In genomic region chr10:7028809-7029166, GRCh38 we compare ENCODE assay signal across 1 cellular context.
A peak's percentile ranks its signal among the peaks of the same experiment; 100 is the strongest.
TF ChIP-seq lines count a peak whose summit lies in the region.

No MANE protein-coding gene starts in this region.

TF ChIP-seq in K562, 482 proteins besides CTCF, POLR2A, EP300 and RAD21 (continued from another document and continues in another):
- TF ChIP-seq RBBP5 (IDR thresholded peaks at IDR 0.05; ENCODE audit: borderline replicate concordance, insufficient read depth, low read length, poor library complexity, severe bottlenecking) (no peak), HIVEP1 (CRISPR knock-in tag; IDR thresholded peaks at IDR 0.05) (0 out of 2 replicates have a peak, but pooled peaks have one; percentile 56), RCOR1 (IDR thresholded peaks at IDR 0.05; ENCODE audit: borderline replicate concordance in 1 of 2, low read depth in 2 of 2, low read length in 2 of 2) (peak in 1 of 2 experiments; percentile 38; a peak in 1 of 4 replicates), SMAD2 (IDR thresholded peaks at IDR 0.05; ENCODE audit: low read depth, low read length) (no peak), U2AF1 (optimal IDR thresholded peaks at IDR 0.05; ENCODE audit: low read depth, low read length) (no peak), ZNF134 (CRISPR knock-in tag; conservative IDR thresholded peaks at IDR 0.05) (0 out of 2 replicates have a peak, but pooled peaks have one; percentile 27), KHSRP (IDR thresholded peaks at IDR 0.05) (no peak), GATAD2A (IDR thresholded peaks at IDR 0.05) (peak; percentile 69; the same call in 1 of the 2 replicates), ZNF644 (tag; IDR thresholded peaks at IDR 0.05; ENCODE audit: low read depth) (no peak), NR4A1 (CRISPR knock-in tag; IDR thresholded peaks at IDR 0.05) (no peak), NR4A1 (tag; IDR thresholded peaks at IDR 0.05) (peak; percentile 57; the same call in 1 of the 2 replicates), TCF15 (CRISPR knock-in tag; IDR thresholded peaks at IDR 0.05) (no peak), ATF4 (CRISPR knock-in tag; IDR thresholded peaks at IDR 0.05) (peak; percentile 35; the same call in 1 of the 2 replicates), PML (IDR thresholded peaks at IDR 0.05; ENCODE audit: low read length) (no peak), KLF16 (IDR thresholded peaks at IDR 0.05) (no peak), TRIM28 (IDR thresholded peaks at IDR 0.05) (no peak), CGGBP1 (CRISPR knock-in tag; IDR thresholded peaks at IDR 0.05) (no peak), POLR3A (IDR thresholded peaks at IDR 0.05; ENCODE audit: borderline replicate concordance, extremely low read depth, insufficient read depth, insufficient read length) (no peak), ZNF445 (CRISPR knock-in tag; IDR thresholded peaks at IDR 0.05; ENCODE audit: low read depth) (peak; percentile 47; the same call in 1 of the 2 replicates), NR2C2 (CRISPR knock-in tag; IDR thresholded peaks at IDR 0.05) (no peak), NR2C2 (tag; IDR thresholded peaks at IDR 0.05) (peak; percentile 57; the same call in 1 of the 2 replicates), ZNF511 (CRISPR knock-in tag; IDR thresholded peaks at IDR 0.05) (no peak), HNRNPLL (IDR thresholded peaks at IDR 0.05; ENCODE audit: low read depth, low read length, poor library complexity, severe bottlenecking) (no peak), RBM34 (IDR thresholded peaks at IDR 0.05; ENCODE audit: borderline replicate concordance, insufficient read depth, low read length) (no peak), POLR3G (IDR thresholded peaks at IDR 0.05; ENCODE audit: extremely low read depth, insufficient read length, insufficient replicate concordance) (no peak), ZNF592 (IDR thresholded peaks at IDR 0.05) (peak; percentile 59; the same call in 1 of the 2 replicates), E2F3 (CRISPR knock-in tag; IDR thresholded peaks at IDR 0.05) (no peak), ID3 (CRISPR knock-in tag; IDR thresholded peaks at IDR 0.05) (no peak), ID3 (tag; IDR thresholded peaks at IDR 0.05) (peak; percentile 35; the same call in 1 of the 2 replicates), AFF1 (IDR thresholded peaks at IDR 0.05; ENCODE audit: low read depth in 1 of 2, partially characterized antibody in 2 of 2) (no peak), ZBTB26 (CRISPR knock-in tag; IDR thresholded peaks at IDR 0.05) (peak; percentile 64; the same call in 1 of the 2 replicates), HDAC1 (IDR thresholded peaks at IDR 0.05) (no peak), HMG20A (CRISPR knock-in tag; conservative IDR thresholded peaks at IDR 0.05) (0 out of 2 replicates have a peak, but pooled peaks have one; percentile 15), JUND (IDR thresholded peaks at IDR 0.05; ENCODE audit: borderline replicate concordance, low read depth, low read length) (no peak), JUND (tag; IDR thresholded peaks at IDR 0.05; ENCODE audit: borderline replicate concordance, low read depth, low read length) (peak; percentile 25; the same call in 1 of the 3 replicates), L3MBTL2 (IDR thresholded peaks at IDR 0.05) (0 out of 2 replicates have a peak, but pooled peaks have one; percentile 20), ZNF324 (CRISPR knock-in tag; IDR thresholded peaks at IDR 0.05) (0 out of 2 replicates have a peak, but pooled peaks have one; percentile 16), ZBTB34 (CRISPR knock-in tag; IDR thresholded peaks at IDR 0.05) (no peak), CXXC5 (CRISPR knock-in tag; IDR thresholded peaks at IDR 0.05) (no peak), NUFIP1 (IDR thresholded peaks at IDR 0.05; ENCODE audit: partially characterized antibody) (no peak), ESRRA (IDR thresholded peaks at IDR 0.05; ENCODE audit: borderline replicate concordance, low read depth) (no peak)
- TF ChIP-seq, protein P1, sequence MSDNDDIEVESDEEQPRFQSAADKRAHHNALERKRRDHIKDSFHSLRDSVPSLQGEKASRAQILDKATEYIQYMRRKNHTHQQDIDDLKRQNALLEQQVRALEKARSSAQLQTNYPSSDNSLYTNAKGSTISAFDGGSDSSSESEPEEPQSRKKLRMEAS (CRISPR knock-in tag; IDR thresholded peaks at IDR 0.05) = 0 out of 2 replicates have a peak, but pooled peaks have one; percentile 40
- TF ChIP-seq, protein P2, sequence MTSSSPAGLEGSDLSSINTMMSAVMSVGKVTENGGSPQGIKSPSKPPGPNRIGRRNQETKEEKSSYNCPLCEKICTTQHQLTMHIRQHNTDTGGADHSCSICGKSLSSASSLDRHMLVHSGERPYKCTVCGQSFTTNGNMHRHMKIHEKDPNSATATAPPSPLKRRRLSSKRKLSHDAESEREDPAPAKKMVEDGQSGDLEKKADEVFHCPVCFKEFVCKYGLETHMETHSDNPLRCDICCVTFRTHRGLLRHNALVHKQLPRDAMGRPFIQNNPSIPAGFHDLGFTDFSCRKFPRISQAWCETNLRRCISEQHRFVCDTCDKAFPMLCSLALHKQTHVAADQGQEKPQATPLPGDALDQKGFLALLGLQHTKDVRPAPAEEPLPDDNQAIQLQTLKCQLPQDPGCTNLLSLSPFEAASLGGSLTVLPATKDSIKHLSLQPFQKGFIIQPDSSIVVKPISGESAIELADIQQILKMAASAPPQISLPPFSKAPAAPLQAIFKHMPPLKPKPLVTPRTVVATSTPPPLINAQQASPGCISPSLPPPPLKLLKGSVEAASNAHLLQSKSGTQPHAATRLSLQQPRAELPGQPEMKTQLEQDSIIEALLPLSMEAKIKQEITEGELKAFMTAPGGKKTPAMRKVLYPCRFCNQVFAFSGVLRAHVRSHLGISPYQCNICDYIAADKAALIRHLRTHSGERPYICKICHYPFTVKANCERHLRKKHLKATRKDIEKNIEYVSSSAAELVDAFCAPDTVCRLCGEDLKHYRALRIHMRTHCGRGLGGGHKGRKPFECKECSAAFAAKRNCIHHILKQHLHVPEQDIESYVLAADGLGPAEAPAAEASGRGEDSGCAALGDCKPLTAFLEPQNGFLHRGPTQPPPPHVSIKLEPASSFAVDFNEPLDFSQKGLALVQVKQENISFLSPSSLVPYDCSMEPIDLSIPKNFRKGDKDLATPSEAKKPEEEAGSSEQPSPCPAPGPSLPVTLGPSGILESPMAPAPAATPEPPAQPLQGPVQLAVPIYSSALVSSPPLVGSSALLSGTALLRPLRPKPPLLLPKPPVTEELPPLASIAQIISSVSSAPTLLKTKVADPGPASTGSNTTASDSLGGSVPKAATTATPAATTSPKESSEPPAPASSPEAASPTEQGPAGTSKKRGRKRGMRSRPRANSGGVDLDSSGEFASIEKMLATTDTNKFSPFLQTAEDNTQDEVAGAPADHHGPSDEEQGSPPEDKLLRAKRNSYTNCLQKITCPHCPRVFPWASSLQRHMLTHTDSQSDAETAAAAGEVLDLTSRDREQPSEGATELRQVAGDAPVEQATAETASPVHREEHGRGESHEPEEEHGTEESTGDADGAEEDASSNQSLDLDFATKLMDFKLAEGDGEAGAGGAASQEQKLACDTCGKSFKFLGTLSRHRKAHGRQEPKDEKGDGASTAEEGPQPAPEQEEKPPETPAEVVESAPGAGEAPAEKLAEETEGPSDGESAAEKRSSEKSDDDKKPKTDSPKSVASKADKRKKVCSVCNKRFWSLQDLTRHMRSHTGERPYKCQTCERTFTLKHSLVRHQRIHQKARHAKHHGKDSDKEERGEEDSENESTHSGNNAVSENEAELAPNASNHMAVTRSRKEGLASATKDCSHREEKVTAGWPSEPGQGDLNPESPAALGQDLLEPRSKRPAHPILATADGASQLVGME (CRISPR knock-in tag; IDR thresholded peaks at IDR 0.05) = 0 out of 2 replicates have a peak, but pooled peaks have one; percentile 15
